ENCODE assay signal across 1 cellular context in genomic region chr1:64790965-64791487, GRCh38.
TF ChIP-seq lines count a peak whose summit lies in the region.

No MANE protein-coding gene starts in this region.

TF ChIP-seq in HEK293, 187 proteins besides CTCF, POLR2A, EP300 and RAD21 (continued from another document):
- TF ChIP-seq ZNF658 (tag by site-specific recombination; IDR thresholded peaks at IDR 0.05) (no peak), ZNF324 (tag by site-specific recombination; IDR thresholded peaks at IDR 0.05) (no peak), ZNF140 (tag by site-specific recombination; IDR thresholded peaks at IDR 0.05) (no peak), ZBTB8A (tag by site-specific recombination; IDR thresholded peaks at IDR 0.05) (no peak), ZNF175 (tag by site-specific recombination; IDR thresholded peaks at IDR 0.05) (no peak), ZNF585B (tag by site-specific recombination; IDR thresholded peaks at IDR 0.05) (no peak), ELK4 (IDR thresholded peaks at IDR 0.05; ENCODE audit: borderline replicate concordance, low read depth, low read length) (no peak), ZFP41 (tag by site-specific recombination; IDR thresholded peaks at IDR 0.05; ENCODE audit: borderline replicate concordance) (no peak), GLI2 (tag by site-specific recombination; IDR thresholded peaks at IDR 0.05; ENCODE audit: borderline replicate concordance, low read depth) (no peak), ZIC2 (tag by site-specific recombination; IDR thresholded peaks at IDR 0.05) (no peak), ZNF48 (tag by site-specific recombination; IDR thresholded peaks at IDR 0.05) (no peak), YY1 (tag by site-specific recombination; IDR thresholded peaks at IDR 0.05) (no peak), ZSCAN16 (tag by site-specific recombination; IDR thresholded peaks at IDR 0.05) (no peak), SETDB1 (IDR thresholded peaks at IDR 0.05; ENCODE audit: insufficient read length, low read length) (peak; percentile 65), TRIM28 (IDR thresholded peaks at IDR 0.05; ENCODE audit: borderline replicate concordance, low read length) (peak; percentile 34; the same call in 1 of the 2 replicates)
